27 cellular contexts compared by ENCODE assay signal in genomic region chr16:2002406-2003230, GRCh38. TPM values are rescaled to one million over a fixed set of nuclear protein-coding genes. Genes with fewer than 3 reads are reported as not detected.
"Had no signal": no experiment of that assay in that cellular context is flagged by ENCODE, and none has a peak within 500 bp of the region (broad histone marks: within the 10 kb centered on the region; RNA-seq: fewer than 3 reads in every experiment).

No MANE protein-coding gene starts in this region.

- H3K4me3 ChIP-seq: colonic mucosa, hepatocyte, left ventricle myocardium inferior, right atrium auricular region, transverse colon had no signal

- H3K36me3 Mint-ChIP-seq: natural killer cell treated with Interleukin-12 subunit alpha and Interleukin-12 subunit beta and Interleukin-15 and Interleukin-18, amount 100 ng/mL, for 72 hours had no signal

- H3K4me2 ChIP-seq: hepatocyte had no signal

- FAIRE-seq: endometrium, keratinocyte had no signal

- H3K4me3 Mint-ChIP-seq: activated CD8-positive, alpha-beta T cell treated with anti-CD3 and anti-CD28 coated beads for 36 hours; activated T-cell treated with anti-CD3 and anti-CD28 coated beads, Interleukin-2, amount 50 U/mL, for 72 hours; brain; natural killer cell treated with Interleukin-12 subunit alpha and Interleukin-12 subunit beta and Interleukin-15 and Interleukin-18, amount 100 ng/mL, for 72 hours; T-helper 1 cell treated with Interleukin-12 subunit alpha and Interleukin-12 subunit beta and Interleukin-4 antibody, amounts not matched to agents 30 μg/mL and 1 μg/mL, for 36 hours; WTC11 had no signal

- ATAC-seq: activated CD8-positive, alpha-beta T cell treated with anti-CD3 and anti-CD28 coated beads for 36 hours; activated naive CD4-positive, alpha-beta T cell treated with anti-CD3 and anti-CD28 coated beads, Interleukin-2, amount 50 U/mL, for 72 hours; activated T-cell treated with anti-CD3 and anti-CD28 coated beads, Interleukin-2, amount 50 U/mL, for 72 hours; esophagus mucosa; natural killer cell treated with Interleukin-12 subunit alpha and Interleukin-12 subunit beta and Interleukin-15 and Interleukin-18, amount 100 ng/mL, for 72 hours; WTC11 had no signal

- H3K27ac Mint-ChIP-seq: activated CD8-positive, alpha-beta T cell treated with anti-CD3 and anti-CD28 coated beads for 36 hours; activated naive CD4-positive, alpha-beta T cell treated with anti-CD3 and anti-CD28 coated beads, Interleukin-2, amount 50 U/mL, for 72 hours; activated T-cell treated with anti-CD3 and anti-CD28 coated beads, Interleukin-2, amount 50 U/mL, for 72 hours; natural killer cell treated with Interleukin-12 subunit alpha and Interleukin-12 subunit beta and Interleukin-15 and Interleukin-18, amount 100 ng/mL, for 72 hours; progenitor cell of endocrine pancreas; T-helper 1 cell treated with Interleukin-12 subunit alpha and Interleukin-12 subunit beta and Interleukin-4 antibody, amounts not matched to agents 30 μg/mL and 1 μg/mL, for 36 hours; WTC11 had no signal

- H3K27me3 Mint-ChIP-seq: activated CD8-positive, alpha-beta T cell treated with anti-CD3 and anti-CD28 coated beads for 36 hours; natural killer cell treated with Interleukin-12 subunit alpha and Interleukin-12 subunit beta and Interleukin-15 and Interleukin-18, amount 100 ng/mL, for 72 hours; progenitor cell of endocrine pancreas had no signal

- H2AFZ ChIP-seq: hepatocyte had no signal

- DNase-seq: activated CD4-positive, alpha-beta T cell treated with anti-CD3 and anti-CD28 coated beads for 48 hours; activated CD8-positive, alpha-beta T cell treated with anti-CD3 and anti-CD28 coated beads for 36 hours; activated gamma-delta T cell; activated T-cell treated with anti-CD3 and anti-CD28 coated beads, Interleukin-2, amount 50 U/mL, for 72 hours; amygdala; central memory CD4-positive, alpha-beta T cell; colonic mucosa; left ventricle myocardium inferior; mesenchymal stem cell; occipital lobe; stimulated activated CD4-positive, alpha-beta T cell treated with anti-CD3 and anti-CD28 coated beads, Interleukin-15, amount 100 ng/mL, for 24 hours; stimulated activated CD4-positive, alpha-beta T cell treated with anti-CD3 and anti-CD28 coated beads, Interleukin-4, amount 100 ng/mL, for 1 hour; stimulated activated naive CD4-positive, alpha-beta T cell treated with Interleukin-2 at 50 U/mL for 16 hours; substantia nigra; transverse colon had no signal

- H3K9me3 ChIP-seq: colonic mucosa, left ventricle myocardium inferior, right atrium auricular region, transverse colon had no signal

- H3K9me3 Mint-ChIP-seq: activated CD8-positive, alpha-beta T cell treated with anti-CD3 and anti-CD28 coated beads for 36 hours; activated naive CD4-positive, alpha-beta T cell treated with anti-CD3 and anti-CD28 coated beads, Interleukin-2, amount 50 U/mL, for 72 hours; activated T-cell treated with anti-CD3 and anti-CD28 coated beads, Interleukin-2, amount 50 U/mL, for 72 hours; brain; natural killer cell treated with Interleukin-12 subunit alpha and Interleukin-12 subunit beta and Interleukin-15 and Interleukin-18, amount 100 ng/mL, for 72 hours; T-helper 1 cell treated with Interleukin-12 subunit alpha and Interleukin-12 subunit beta and Interleukin-4 antibody, amounts not matched to agents 30 μg/mL and 1 μg/mL, for 36 hours; WTC11 had no signal

- H3K27me3 ChIP-seq: colonic mucosa, hepatocyte, right atrium auricular region, transverse colon had no signal

- H3K27ac ChIP-seq: hepatocyte had no signal

RNA-seq across cellular contexts. Expression of gene NPW, which starts 17.0 kb away (rescaled TPM):
- total RNA-seq: left ventricle myocardium inferior, occipital lobe, right atrium auricular region, skeletal muscle tissue had no signal
- polyA plus RNA-seq: keratinocyte had no signal

RNA-seq across cellular contexts. Expression of gene NOXO1, which starts 21.3 kb away (rescaled TPM):
- total RNA-seq: activated naive CD4-positive, alpha-beta T cell treated with anti-CD3 and anti-CD28 coated beads, Interleukin-2, amount 50 U/mL, for 72 hours; left ventricle myocardium inferior; natural killer cell treated with Interleukin-12 subunit alpha and Interleukin-12 subunit beta and Interleukin-15 and Interleukin-18, amount 100 ng/mL, for 72 hours had no signal
